8 cellular contexts compared by ENCODE assay signal in genomic region chr1:1908506-1908791, GRCh38. TPM values are rescaled to one million over a fixed set of nuclear protein-coding genes. Genes with fewer than 3 reads are reported as not detected.
DNase-seq lines count a peak whose midpoint lies in the region; TF ChIP-seq lines count a peak whose summit lies in the region.

No MANE protein-coding gene starts in this region.

- H3K27me3 Mint-ChIP-seq in nephron (ENCODE audit: low read depth), result peaks cover 4% of the 10 kb centered on the region

- no peaks in the 10 kb centered on the region for H3K9me3 Mint-ChIP-seq in nephron

- no peak overlapping the region for H3K27ac Mint-ChIP-seq in nephron

- no peaks in the 10 kb centered on the region for H4K20me1 ChIP-seq in Loucy (ENCODE audit: insufficient read depth, low read length, poor library complexity, severe bottlenecking)

- peak overlapping the region; percentile 60 to 72 (median 70) for H3K4me3 Mint-ChIP-seq in nephron

- H3F3A ChIP-seq in Loucy (ENCODE audit: low read depth), result no peaks in the 10 kb centered on the region

- no peaks in the 10 kb centered on the region for H3K9me2 ChIP-seq in Loucy (replicated peaks; ENCODE audit: low read depth, low read length)

- TF ChIP-seq CTCF in Loucy (conservative IDR thresholded peaks at IDR 0.05; ENCODE audit: low read length), result no peak
- TF ChIP-seq CTCF in dorsolateral prefrontal cortex (IDR thresholded peaks at IDR 0.05 in 54 of 56, conservative IDR thresholded peaks at IDR 0.05 in 2 of 56; ENCODE audit: low read depth in 1 of 56, partially characterized antibody in 56 of 56), result no peak
- TF ChIP-seq CTCF in nephron (IDR thresholded peaks at IDR 0.05; ENCODE audit: unreplicated experiment in 3 of 3), result no peak

- H3K9ac ChIP-seq in Loucy (ENCODE audit: low read depth, low read length, poor library complexity, severe bottlenecking), result peak overlapping the region; percentile 73

- DNase-seq in activated CD4-positive, alpha-beta T cell treated with anti-CD3 and anti-CD28 coated beads for 48 hours, result peak; percentile 45
- no peak for DNase-seq in activated CD4-positive, alpha-beta T cell treated with anti-CD3 and anti-CD28 coated beads, Interleukin-2, amount 50 U/mL, for 1 hour
- DNase-seq in dorsolateral prefrontal cortex (no peak), cortex of kidney (lab: John Stamatoyannopoulos, UW) (no peak), medulla oblongata (ENCODE audit: extremely low spot score) (no peak)
- DNase-seq in activated CD8-positive, alpha-beta memory T cell treated with anti-CD3 and anti-CD28 coated beads, Interleukin-2, amount 50 U/mL, for 48 hours, result no peak

- H2AFZ ChIP-seq in Loucy (ENCODE audit: low read length), result peak overlapping the region; percentile 60; the same call in 1 of the 2 replicates

- peaks cover 13% of the 10 kb centered on the region for H3K4me1 Mint-ChIP-seq in nephron

- intact Hi-C loops in dorsolateral prefrontal cortex (cut with DNase I), result loop anchor here (5.0 kb wide), 2 partner anchors 131 to 146 kb away; partner anchors contain the start of gene NADK (in 2 of the 2)

- H3K79me2 ChIP-seq in Loucy (ENCODE audit: insufficient read depth, low read length), result no peaks in the 10 kb centered on the region

- peak overlapping the region; percentile 74 for H3K4me3 ChIP-seq in Loucy (ENCODE audit: low read length, poor library complexity, severe bottlenecking)
- H3K4me3 ChIP-seq in dorsolateral prefrontal cortex, result peak overlapping the region; percentile 62 to 94 (median 79)

- H3K9me3 ChIP-seq in Loucy (ENCODE audit: insufficient read depth, low read depth, low read length), result no peaks in the 10 kb centered on the region

- H3K4me2 ChIP-seq in Loucy (ENCODE audit: low read depth, low read length, poor library complexity, severe bottlenecking), result peak overlapping the region; percentile 64

- H3K4me1 ChIP-seq in Loucy (ENCODE audit: insufficient read depth, low read length, poor library complexity, severe bottlenecking), result peaks cover 5% of the 10 kb centered on the region

- H3K27me3 ChIP-seq in Loucy (ENCODE audit: insufficient read depth, low read length, poor library complexity, severe bottlenecking), result no peaks in the 10 kb centered on the region
- no peaks in the 10 kb centered on the region for H3K27me3 ChIP-seq in dorsolateral prefrontal cortex

- H3K36me3 ChIP-seq in Loucy (ENCODE audit: insufficient read depth, low read length), result no peaks in the 10 kb centered on the region

- no peaks in the 10 kb centered on the region for H3K36me3 Mint-ChIP-seq in nephron (ENCODE audit: low read depth)

- peak overlapping the region in 57 of 59 donors; percentile 6 to 94 (median 84) for H3K27ac ChIP-seq in dorsolateral prefrontal cortex

RNA-seq across cellular contexts. Expression of gene CALML6, which starts 6.6 kb away (rescaled TPM):
- total RNA-seq in dorsolateral prefrontal cortex, result 1 to 10 TPM in 79 of 120 experiments, under 1 TPM in 38, not detected in 3; 0.25 to 4.5 (median 1.2) TPM

RNA-seq across cellular contexts. Expression of gene TMEM52, which starts 10.6 kb away (rescaled TPM):
- 1 to 10 TPM in 71 of 120 experiments, under 1 TPM in 34, not detected in 15; 0.40 to 4.5 (median 1.4) TPM for total RNA-seq in dorsolateral prefrontal cortex

RNA-seq across cellular contexts. Expression of gene GNB1, which starts 17.6 kb away (rescaled TPM):
- total RNA-seq in dorsolateral prefrontal cortex, result 100 to 1,000 TPM; 375 to 847 (median 628) TPM
